8 cellular contexts compared by ENCODE assay signal in the genomic region with DNA sequence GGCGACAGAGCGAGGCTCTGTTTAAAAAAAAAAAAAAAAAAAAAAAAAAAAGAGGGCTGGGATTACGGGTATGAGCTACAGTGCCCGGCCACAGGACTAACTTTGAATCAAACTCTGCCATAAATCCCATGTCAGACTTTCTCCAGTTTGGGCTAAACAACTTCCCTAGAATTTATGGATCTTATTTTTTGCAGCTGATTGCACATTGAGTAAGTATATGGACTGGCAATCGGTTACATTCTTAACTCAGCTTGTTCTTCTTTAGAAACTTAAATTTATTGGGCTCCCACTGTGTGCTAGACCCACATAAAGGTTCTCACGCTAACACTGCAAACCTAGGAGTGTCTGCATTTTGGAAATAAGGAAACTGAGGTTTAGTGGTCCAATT. TPM values are rescaled to one million over a fixed set of nuclear protein-coding genes. Genes with fewer than 3 reads are reported as not detected.
A peak's percentile ranks its signal among the peaks of the same experiment; 100 is the strongest.
DNase-seq lines count a peak whose midpoint lies in the region; ATAC-seq, FAIRE-seq and TF ChIP-seq lines count a peak whose summit lies in the region.

No MANE protein-coding gene starts in this region.

- H3K27ac ChIP-seq in CD8-positive, alpha-beta memory T cell (ENCODE audit: low read depth, low read length): peak overlapping the region; percentile 94
- H3K27ac ChIP-seq in OCI-LY7 (ENCODE audit: low read depth, low read length, poor library complexity, severe bottlenecking) (peak overlapping the region; percentile 69), epithelial cell of prostate (peak overlapping the region; percentile 86), pancreas (peak overlapping the region; percentile 77 to 95 (median 86))

- ATAC-seq in pancreas (no peak), GM21526 (IDR thresholded peaks at IDR 0.05; ENCODE audit: low FRiP score, unreplicated experiment) (no peak), GM21447 (IDR thresholded peaks at IDR 0.05; ENCODE audit: unreplicated experiment) (no peak), GM21737 (IDR thresholded peaks at IDR 0.05; ENCODE audit: unreplicated experiment) (no peak), GM21367 (IDR thresholded peaks at IDR 0.05; ENCODE audit: unreplicated experiment) (no peak)

- H3K9me3 ChIP-seq in CD8-positive, alpha-beta memory T cell (ENCODE audit: low read length): no peaks in the 10 kb centered on the region
- H3K9me3 ChIP-seq in OCI-LY7 (ENCODE audit: low read length) (no peaks in the 10 kb centered on the region), pancreas (no peaks in the 10 kb centered on the region)

- CTCF ChIA-PET in CD8-positive, alpha-beta memory T cell (lab: Charles Lee): interaction anchor here (0.8 to 6.3 kb wide), 7 partner anchors 9 to 164 kb away, joined by 3 to 37 read pairs (median 4); no protein-coding TSS in a partner anchor
- CTCF ChIA-PET in OCI-LY7 (lab: Charles Lee; ENCODE audit: unreplicated experiment): interaction anchor here (0.7 to 0.8 kb wide), 2 partner anchors 10 to 76 kb away, joined by 3 read pairs; no protein-coding TSS in a partner anchor

- peak overlapping the region; percentile 82 to 98 (median 89) for H3K4me3 Mint-ChIP-seq in CD8-positive, alpha-beta memory T cell

- POLR2A ChIA-PET in CD8-positive, alpha-beta memory T cell (lab: Charles Lee): interaction anchor here (0.6 to 2.8 kb wide), 6 partner anchors 10 to 452 kb away, joined by 3 to 10 read pairs (median 8); a partner anchor contains a TSS
- POLR2A ChIA-PET in OCI-LY7 (lab: Charles Lee): interaction anchor here (0.5 to 1.8 kb wide), 9 partner anchors 9 to 337 kb away, joined by 3 to 17 read pairs (median 3); a partner anchor contains a TSS

- peaks cover 39% of the 10 kb centered on the region for H3K4me1 ChIP-seq in CD8-positive, alpha-beta memory T cell (ENCODE audit: insufficient read depth, low read length)
- H3K4me1 ChIP-seq in OCI-LY7 (ENCODE audit: insufficient read depth, low read length, poor library complexity, severe bottlenecking): peaks cover 33% of the 10 kb centered on the region
- peaks cover 0 to 17% (median 0%) of the 10 kb centered on the region in 3 donors for H3K4me1 ChIP-seq in pancreas

- H3K4me1 Mint-ChIP-seq in CD8-positive, alpha-beta memory T cell: peaks cover 38 to 43% (median 41%) of the 10 kb centered on the region in 3 donors

- peak overlapping the region; percentile 80 for H3K4me3 ChIP-seq in CD8-positive, alpha-beta memory T cell (ENCODE audit: low read length)
- H3K4me3 ChIP-seq in OCI-LY7 (ENCODE audit: low read depth, low read length, poor library complexity, severe bottlenecking): peak overlapping the region; percentile 72
- H3K4me3 ChIP-seq in pancreas: peak overlapping the region; percentile 28 to 97 (median 68)

- no peaks in the 10 kb centered on the region for H3K27me3 ChIP-seq in CD8-positive, alpha-beta memory T cell (ENCODE audit: insufficient read depth, low read length, poor library complexity, severe bottlenecking)
- no peaks in the 10 kb centered on the region for H3K27me3 ChIP-seq in pancreas

- no peaks in the 10 kb centered on the region for H3K36me3 ChIP-seq in CD8-positive, alpha-beta memory T cell (ENCODE audit: insufficient read depth, low read length)
- H3K36me3 ChIP-seq in OCI-LY7 (ENCODE audit: insufficient read depth, low read length) (peaks cover 32% of the 10 kb centered on the region), pancreas (no peaks in the 10 kb centered on the region)

- TF ChIP-seq CTCF in OCI-LY7 (conservative IDR thresholded peaks at IDR 0.05; ENCODE audit: low read length) (no peak), pancreas (IDR thresholded peaks at IDR 0.05) (no peak)

- no peaks in the 10 kb centered on the region for H3K9me3 Mint-ChIP-seq in CD8-positive, alpha-beta memory T cell

- intact Hi-C loops in OCI-LY7 (cut with micrococcal nuclease; ENCODE audit: unreplicated experiment) (no loop called here), pancreas (cut with DNase I) (no loop called here)

- no peaks in the 10 kb centered on the region for H3K27me3 Mint-ChIP-seq in CD8-positive, alpha-beta memory T cell

- H3K36me3 Mint-ChIP-seq in CD8-positive, alpha-beta memory T cell: peaks cover 0 to 24% (median 0%) of the 10 kb centered on the region in 3 donors

- peaks cover 34% of the 10 kb centered on the region; the same call in 1 of the 2 replicates for H3K79me2 ChIP-seq in OCI-LY7 (ENCODE audit: insufficient read depth, low read depth, low read length)

- TSS peak; percentile 97 for BruUV-seq in OCI-LY7 (replicated peaks; lab: Mats Ljungman, UMichigan)

- peak overlapping the region; percentile 74 for H3K4me2 ChIP-seq in OCI-LY7 (ENCODE audit: low read length)

- H3K9me2 ChIP-seq in OCI-LY7 (ENCODE audit: insufficient read depth, low read length): no peaks in the 10 kb centered on the region

- peak overlapping the region; percentile 91 to 99 (median 96) for H3K27ac Mint-ChIP-seq in CD8-positive, alpha-beta memory T cell

- peak overlapping the region; percentile 92 for H2AFZ ChIP-seq in OCI-LY7 (ENCODE audit: low read length)

- no peak for FAIRE-seq in pancreas (lab: Jason Lieb, UNC)

- H4K20me1 ChIP-seq in OCI-LY7 (ENCODE audit: insufficient read depth, low read length): peaks cover 14% of the 10 kb centered on the region; the same call in 1 of the 2 replicates

- WGBS in pancreas, 2 donors: 88 to 90% methylated on average over 6 of the region's 6 CpGs

- no peak for DNase-seq in CD8-positive, alpha-beta memory T cell
- DNase-seq in OCI-LY7 (ENCODE audit: low spot score) (no peak), epithelial cell of prostate (ENCODE audit: low read depth, low spot score) (no peak), pancreas (peak in 1 of 6 donors; percentile 4)

RNA-seq across cellular contexts. Expression of a gene that starts 0.8 kb away (rescaled TPM):
- 100 to 1,000 TPM; 132 to 141 TPM for total RNA-seq in CD8-positive, alpha-beta memory T cell
- polyA plus RNA-seq in CD8-positive, alpha-beta memory T cell: 100 TPM
- total RNA-seq in OCI-LY7 (2014; rRNA removed; shearing (Covaris generic)): 93.5 and 187 TPM in 2 replicates
- total RNA-seq in OCI-LY7 (2022) (151 and 154 TPM in 2 replicates), pancreas (10 to 100 TPM; 13.1 to 27.0 (median 20.1) TPM)
- polyA plus RNA-seq in pancreas: 10 to 100 TPM; 11.5 to 19.7 TPM

RNA-seq across cellular contexts. Expression of a gene that starts 39.8 kb away (rescaled TPM):
- 1 to 10 TPM; 4.2 to 5.1 TPM for total RNA-seq in CD8-positive, alpha-beta memory T cell
- polyA plus RNA-seq in CD8-positive, alpha-beta memory T cell: 1.7 TPM
- 0.47 and 2.0 TPM in 2 replicates for total RNA-seq in OCI-LY7 (2014; rRNA removed; shearing (Covaris generic))
- total RNA-seq in OCI-LY7 (2022) (0.38 and 0.41 TPM in 2 replicates), pancreas (10 to 100 TPM in 1 of 6 donors, 1 to 10 TPM in 5; 3.2 to 10.2 (median 4.6) TPM)
- polyA plus RNA-seq in pancreas: 10 to 100 TPM; 43.1 to 59.5 TPM
